Comparison of ENCODE assay signal across 10 cellular contexts in genomic region chr1:20165522-20165951, GRCh38.
DNase-seq lines count a peak whose midpoint lies in the region; ATAC-seq and TF ChIP-seq lines count a peak whose summit lies in the region.
"Had no signal": no experiment of that assay in that cellular context is flagged by ENCODE, and none has a peak within 500 bp of the region (broad histone marks: within the 10 kb centered on the region; RNA-seq: fewer than 3 reads in every experiment).

No MANE protein-coding gene starts in this region.

- peaks cover 21% of the 10 kb centered on the region for H3K9me3 Mint-ChIP-seq in activated naive CD4-positive, alpha-beta T cell treated with anti-CD3 and anti-CD28 coated beads, Interleukin-2, amount 10 ng/mL, durations not matched to agents 7 days and 5 days

- no peaks in the 10 kb centered on the region for H3K4me1 Mint-ChIP-seq in activated naive CD4-positive, alpha-beta T cell treated with anti-CD3 and anti-CD28 coated beads, Interleukin-2, amount 10 ng/mL, durations not matched to agents 7 days and 5 days

- no peak overlapping the region for H3K4me2 ChIP-seq in OCI-LY3 (ENCODE audit: low read length)

- H3K36me3 Mint-ChIP-seq in activated naive CD4-positive, alpha-beta T cell treated with anti-CD3 and anti-CD28 coated beads, Interleukin-2, amount 10 ng/mL, durations not matched to agents 7 days and 5 days: peaks cover 3% of the 10 kb centered on the region

- no peaks in the 10 kb centered on the region for H4K20me1 ChIP-seq in OCI-LY3 (ENCODE audit: insufficient read depth, low read length)

- no peak overlapping the region for H3K27ac Mint-ChIP-seq in activated naive CD4-positive, alpha-beta T cell treated with anti-CD3 and anti-CD28 coated beads, Interleukin-2, amount 10 ng/mL, durations not matched to agents 7 days and 5 days

- no peaks in the 10 kb centered on the region for H3K4me1 ChIP-seq in OCI-LY3 (ENCODE audit: low read length)
- peaks cover 10% of the 10 kb centered on the region for H3K4me1 ChIP-seq in stomach smooth muscle (ENCODE audit: control insufficient read depth, insufficient read depth, low read length)

- no peak overlapping the region for H3K27ac ChIP-seq in OCI-LY3 (ENCODE audit: low read length)
- peak overlapping the region; percentile 24 for H3K27ac ChIP-seq in stomach smooth muscle (ENCODE audit: low read length)

- ATAC-seq in GM18502 (IDR thresholded peaks at IDR 0.05; ENCODE audit: poor library complexity, unreplicated experiment) (no peak), GM21737 (IDR thresholded peaks at IDR 0.05; ENCODE audit: unreplicated experiment) (no peak)

- H3K4me3 ChIP-seq in OCI-LY3 (ENCODE audit: low read length) (no peak overlapping the region), epithelial cell of esophagus (ENCODE audit: low read length) (no peak overlapping the region), stomach smooth muscle (ENCODE audit: low read length in 2 of 2) (no peak overlapping the region)

- DNase-seq in activated naive CD4-positive, alpha-beta T cell treated with anti-CD3 and anti-CD28 coated beads, Interleukin-2, amount 10 ng/mL, durations not matched to agents 7 days and 5 days: peak; percentile 50
- DNase-seq in activated naive CD4-positive, alpha-beta T cell treated with anti-CD3 and anti-CD28 coated beads, Interleukin-2, amount 50 U/mL, for 16 hours: no peak
- peak; percentile 28 for DNase-seq in epithelial cell of esophagus (ENCODE audit: low read depth)
- no peak for DNase-seq in NK-92 (lab: John Stamatoyannopoulos, UW; ENCODE audit: unreplicated experiment)
- DNase-seq: activated CD4-positive, alpha-beta T cell treated with anti-CD3 and anti-CD28 coated beads, Interleukin-2, amount 50 U/mL, for 4 hours; DMS79 treated with DMSO at 0.1 percent for 48 hours had no signal

- CTCF ChIA-PET in activated naive CD4-positive, alpha-beta T cell treated with anti-CD3 and anti-CD28 coated beads, Interleukin-2, amount 10 ng/mL, durations not matched to agents 7 days and 5 days (lab: Charles Lee): interaction anchor here (1.0 to 10.2 kb wide), 5 partner anchors 14 to 51 kb away, joined by 3 to 146 read pairs (median 7); no protein-coding TSS in a partner anchor

- H3K36me3 ChIP-seq in OCI-LY3 (replicated peaks; ENCODE audit: low read depth, low read length) (no peaks in the 10 kb centered on the region), stomach smooth muscle (ENCODE audit: control insufficient read depth in 2 of 2, insufficient read depth in 2 of 2, low read length in 2 of 2) (peaks cover 0 to 2% of the 10 kb centered on the region in 2 donors)

- H2AFZ ChIP-seq in OCI-LY3 (ENCODE audit: low read depth, low read length): no peak overlapping the region

- H3K27me3 Mint-ChIP-seq in activated naive CD4-positive, alpha-beta T cell treated with anti-CD3 and anti-CD28 coated beads, Interleukin-2, amount 10 ng/mL, durations not matched to agents 7 days and 5 days: peaks cover 57% of the 10 kb centered on the region

- no peaks in the 10 kb centered on the region for H3K79me2 ChIP-seq in OCI-LY3 (ENCODE audit: low read length)

- TF ChIP-seq CTCF in OCI-LY3 (IDR thresholded peaks at IDR 0.05; ENCODE audit: low read depth, low read length) (peak; percentile 50), epithelial cell of esophagus (IDR thresholded peaks at IDR 0.05; ENCODE audit: insufficient read depth, low read depth, low read length, missing control alignments) (peak; percentile 35)

- no peak overlapping the region for H3K9ac ChIP-seq in OCI-LY3 (ENCODE audit: low read length)
- H3K9ac ChIP-seq in stomach smooth muscle (ENCODE audit: low read length in 2 of 2): no peak overlapping the region

- H3K9me3 ChIP-seq in OCI-LY3 (ENCODE audit: insufficient read depth, low read length) (no peaks in the 10 kb centered on the region), stomach smooth muscle (ENCODE audit: control insufficient read depth in 2 of 2, low read length in 2 of 2) (peaks cover under 1 to 4% of the 10 kb centered on the region in 2 donors)

- H3K27me3 ChIP-seq in OCI-LY3 (ENCODE audit: low read depth, low read length) (no peaks in the 10 kb centered on the region), stomach smooth muscle (ENCODE audit: control insufficient read depth in 1 of 2, insufficient read depth in 2 of 2, low read length in 2 of 2) (peaks cover 0 to 2% of the 10 kb centered on the region in 2 donors)

- H3K4me3 Mint-ChIP-seq in activated naive CD4-positive, alpha-beta T cell treated with anti-CD3 and anti-CD28 coated beads, Interleukin-2, amount 10 ng/mL, durations not matched to agents 7 days and 5 days: no peak overlapping the region

Comparison
In these comparisons a context has a peak if more than half of its experiments do, and no peak if none do; other contexts are left out.
1. DNase-seq: peak in activated naive CD4-positive, alpha-beta T cell treated with anti-CD3 and anti-CD28 coated beads, Interleukin-2, amount 10 ng/mL, durations not matched to agents 7 days and 5 days (single experiment) and epithelial cell of esophagus (single experiment); none in activated naive CD4-positive, alpha-beta T cell treated with anti-CD3 and anti-CD28 coated beads, Interleukin-2, amount 50 U/mL, for 16 hours (single experiment) and NK-92 (single experiment).